Comparison of ENCODE assay signal across 8 cellular contexts in genomic region chr11:130313383-130314183, GRCh38. TPM values are rescaled to one million over a fixed set of nuclear protein-coding genes. Genes with fewer than 3 reads are reported as not detected.
A peak's percentile ranks its signal among the peaks of the same experiment; 100 is the strongest.
DNase-seq lines count a peak whose midpoint lies in the region; ATAC-seq and TF ChIP-seq lines count a peak whose summit lies in the region.

No MANE protein-coding gene starts in this region.

- H3K9me3 Mint-ChIP-seq in activated CD4-positive, alpha-beta T cell treated with anti-CD3 and anti-CD28 coated beads for 36 hours (ENCODE audit: low read depth) = no peaks in the 10 kb centered on the region

- no peak overlapping the region for H2BK12ac ChIP-seq in neuronal stem cell (ENCODE audit: low read length)

- no peak overlapping the region for H2BK15ac ChIP-seq in neuronal stem cell (ENCODE audit: low read length)

- H3K4me3 ChIP-seq in neuronal stem cell (ENCODE audit: low read length in 2 of 2) = peak overlapping the region; percentile 50 to 92

- peaks cover 45% of the 10 kb centered on the region for H3K4me1 Mint-ChIP-seq in activated CD4-positive, alpha-beta T cell treated with anti-CD3 and anti-CD28 coated beads for 36 hours

- intact Hi-C loops in activated CD4-positive, alpha-beta T cell treated with anti-CD3 and anti-CD28 coated beads for 36 hours (cut with DNase I, micrococcal nuclease) = loop anchor here (1.0 to 10.0 kb wide), 7 partner anchors 244 to 1039 kb away; partner anchors contain the start of genes PRDM10 (in 2 of the 2), APLP2 (in 1 of the 2), NFRKB (in 1 of the 2) and SNX19 (in 1 of the 2)

- H2BK5ac ChIP-seq in neuronal stem cell (ENCODE audit: low read length) = peak overlapping the region; percentile 87

- H3K27me3 ChIP-seq in neuronal stem cell (ENCODE audit: control insufficient read depth in 3 of 3, insufficient read depth in 3 of 3, low read depth in 1 of 3, low read length in 3 of 3) = no peaks in the 10 kb centered on the region

- H3K27ac ChIP-seq in RWPE1 (peak overlapping the region; percentile 92), epithelial cell of prostate (peak overlapping the region; percentile 81), neuronal stem cell (replicated peaks; ENCODE audit: low read length) (peak overlapping the region; percentile 89)

- peak overlapping the region; percentile 54 for H3K4me2 ChIP-seq in neuronal stem cell (ENCODE audit: insufficient read depth, low read length, poor library complexity, severe bottlenecking)

- no peak overlapping the region for H2BK120ac ChIP-seq in neuronal stem cell (ENCODE audit: low read depth, low read length)

- no peak overlapping the region for H3K23ac ChIP-seq in neuronal stem cell (ENCODE audit: low read depth, low read length, poor library complexity)

- CTCF ChIA-PET in activated CD4-positive, alpha-beta T cell treated with anti-CD3 and anti-CD28 coated beads for 36 hours (lab: Charles Lee) = no interaction called here
- CTCF ChIA-PET in RWPE1 (lab: Yijun Ruan, JAX) = no interaction called here

- H3K27me3 Mint-ChIP-seq in activated CD4-positive, alpha-beta T cell treated with anti-CD3 and anti-CD28 coated beads for 36 hours = no peaks in the 10 kb centered on the region

- H4K8ac ChIP-seq in neuronal stem cell (ENCODE audit: low read depth, low read length) = no peak overlapping the region

- TF ChIP-seq CTCF in RWPE1 (conservative IDR thresholded peaks at IDR 0.05; ENCODE audit: low read depth) = no peak

- peaks cover 4% of the 10 kb centered on the region for H3K79me1 ChIP-seq in neuronal stem cell (ENCODE audit: low read depth, low read length)

- H3K36me3 ChIP-seq in neuronal stem cell (replicated peaks in 1 of 2; ENCODE audit: control insufficient read depth in 2 of 2, insufficient read depth in 2 of 2, low read length in 2 of 2) = peaks cover 0 to 4% of the 10 kb centered on the region in 2 donors

- H3K9ac ChIP-seq in neuronal stem cell (ENCODE audit: low read depth, low read length, poor library complexity) = peak overlapping the region; percentile 92

- DNase-seq in activated CD4-positive, alpha-beta T cell treated with anti-CD3 and anti-CD28 coated beads for 36 hours = no peak
- DNase-seq in activated CD4-positive, alpha-beta T cell treated with anti-CD3 and anti-CD28 coated beads for 48 hours = no peak
- DNase-seq in RWPE1 (ENCODE audit: low spot score) (peak; percentile 26), epithelial cell of prostate (ENCODE audit: low read depth, low spot score) (no peak), neuronal stem cell (ENCODE audit: low spot score) (no peak)

- ATAC-seq in activated CD4-positive, alpha-beta T cell treated with anti-CD3 and anti-CD28 coated beads for 36 hours = no peak
- no peak for ATAC-seq in GM21717 (IDR thresholded peaks at IDR 0.05; ENCODE audit: unreplicated experiment)
- ATAC-seq in GM19324 (IDR thresholded peaks at IDR 0.05; ENCODE audit: low FRiP score, unreplicated experiment) = no peak
- no peak for ATAC-seq in GM18858 (IDR thresholded peaks at IDR 0.05; ENCODE audit: unreplicated experiment)

- no peaks in the 10 kb centered on the region for H3K9me3 ChIP-seq in neuronal stem cell (replicated peaks in 1 of 2; ENCODE audit: control insufficient read depth in 2 of 2, insufficient read depth in 1 of 2, low read depth in 1 of 2, low read length in 2 of 2)

- peak overlapping the region; percentile 90 for H2AFZ ChIP-seq in neuronal stem cell (ENCODE audit: low read length)

- no peak overlapping the region for H2AK5ac ChIP-seq in neuronal stem cell (ENCODE audit: low read depth, low read length)

- peak overlapping the region; percentile 87 for H3K18ac ChIP-seq in neuronal stem cell (ENCODE audit: low read length)

- POLR2A ChIA-PET in activated CD4-positive, alpha-beta T cell treated with anti-CD3 and anti-CD28 coated beads for 36 hours (lab: Charles Lee) = no interaction called here
- POLR2A ChIA-PET in RWPE1 (lab: Yijun Ruan, JAX; ENCODE audit: low non-redundant PET) = no interaction called here

- H3K14ac ChIP-seq in neuronal stem cell (ENCODE audit: low read length) = no peak overlapping the region

- peaks cover 9% of the 10 kb centered on the region for H3K36me3 Mint-ChIP-seq in activated CD4-positive, alpha-beta T cell treated with anti-CD3 and anti-CD28 coated beads for 36 hours (ENCODE audit: low read depth)

- peak overlapping the region; percentile 81 for H3K4me3 Mint-ChIP-seq in activated CD4-positive, alpha-beta T cell treated with anti-CD3 and anti-CD28 coated beads for 36 hours

- H3K4me1 ChIP-seq in neuronal stem cell (ENCODE audit: control insufficient read depth in 2 of 2, insufficient read depth in 1 of 2, low read depth in 1 of 2, low read length in 2 of 2) = peaks cover 2 to 7% of the 10 kb centered on the region in 2 donors

- H3K27ac Mint-ChIP-seq in activated CD4-positive, alpha-beta T cell treated with anti-CD3 and anti-CD28 coated beads for 36 hours = peak overlapping the region; percentile 95

- H4K91ac ChIP-seq in neuronal stem cell (ENCODE audit: low read depth, low read length, poor library complexity) = no peak overlapping the region

- H3K4ac ChIP-seq in neuronal stem cell (ENCODE audit: low read length) = no peak overlapping the region

- WGBS in neuronal stem cell (ENCODE audit: extremely low coverage in 2 of 2, insufficient read length in 2 of 2, insufficient replicate concordance in 1 of 2), 2 donors = no CpG with 5 or more reads among the region's 21 CpGs

RNA-seq across cellular contexts. Expression of gene ZBTB44, which starts 1.1 kb away (rescaled TPM):
- 10 to 100 TPM; 38.2 to 49.4 TPM for total RNA-seq in activated CD4-positive, alpha-beta T cell treated with anti-CD3 and anti-CD28 coated beads for 36 hours
- polyA plus RNA-seq in neuronal stem cell (2013, experiment 1 of 2) = 20.6 TPM
- polyA plus RNA-seq in neuronal stem cell (2013, experiment 2 of 2) = 21.6 TPM
